In the genomic region with DNA sequence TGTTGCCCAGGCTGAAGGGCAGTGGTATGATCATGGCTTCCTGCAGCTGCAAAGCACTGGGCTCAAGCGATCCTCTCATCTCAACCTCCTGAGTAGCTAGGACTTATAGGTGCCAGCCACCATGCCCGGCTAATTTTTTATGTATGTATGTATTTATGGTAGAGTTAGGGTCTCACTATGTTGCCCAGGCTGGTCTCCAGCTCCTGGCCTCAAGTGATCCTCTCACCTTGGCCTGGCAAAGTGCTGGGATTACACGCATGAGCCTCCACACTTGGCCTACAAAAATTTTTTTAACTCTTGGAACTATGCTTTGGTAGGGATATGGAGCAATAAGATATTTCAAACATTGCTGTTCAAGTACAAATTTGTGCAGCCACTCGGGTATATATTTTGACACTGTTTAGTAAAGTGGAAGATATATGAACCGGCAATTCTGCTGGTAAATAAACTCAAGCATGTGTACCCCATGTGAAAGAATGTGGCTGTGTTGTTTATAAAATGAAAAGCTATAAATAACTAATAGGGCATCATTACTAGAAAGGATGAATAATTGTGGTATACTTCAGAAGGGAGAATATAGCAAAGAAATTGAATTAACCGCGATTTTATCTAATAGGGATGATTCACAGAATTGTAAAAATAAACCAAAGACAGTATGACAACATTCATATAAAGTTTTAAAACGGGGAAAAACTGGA, we compare ENCODE assay signal across 1 cellular context.
TF ChIP-seq lines count a peak whose summit lies in the region.

No MANE protein-coding gene starts in this region.

TF ChIP-seq in H1, 55 proteins besides CTCF, POLR2A, EP300 and RAD21:
- TF ChIP-seq GTF2F1 (IDR thresholded peaks at IDR 0.05; ENCODE audit: borderline replicate concordance, low read depth, low read length) (no peak), KDM5A (IDR thresholded peaks at IDR 0.05; ENCODE audit: low read length) (no peak), GABPA (IDR thresholded peaks at IDR 0.05; ENCODE audit: borderline replicate concordance, insufficient read depth, low read length) (no peak), EZH2 (IDR thresholded peaks at IDR 0.05; ENCODE audit: low read depth, low read length, severe bottlenecking) (no peak), YY1 (IDR thresholded peaks at IDR 0.05; ENCODE audit: low read depth, low read length) (no peak), RXRA (IDR thresholded peaks at IDR 0.05; ENCODE audit: insufficient read depth, low read depth, low read length) (no peak), CBX8 (IDR thresholded peaks at IDR 0.05; ENCODE audit: borderline replicate concordance, low read depth, low read length) (no peak), CHD2 (IDR thresholded peaks at IDR 0.05; ENCODE audit: low read length) (no peak), BACH1 (IDR thresholded peaks at IDR 0.05; ENCODE audit: low read length) (no peak), TBP (IDR thresholded peaks at IDR 0.05; ENCODE audit: low read depth, low read length) (no peak), MAFK (IDR thresholded peaks at IDR 0.05; ENCODE audit: low read depth, low read length) (no peak), CEBPB (IDR thresholded peaks at IDR 0.05; ENCODE audit: low read depth, low read length) (no peak), CTBP2 (IDR thresholded peaks at IDR 0.05; ENCODE audit: borderline replicate concordance, insufficient read depth, insufficient read length, low read length) (no peak), SP4 (IDR thresholded peaks at IDR 0.05; ENCODE audit: low read length) (no peak), CBX5 (IDR thresholded peaks at IDR 0.05; ENCODE audit: low read depth, low read length) (no peak)
- TF ChIP-seq, protein P1, sequence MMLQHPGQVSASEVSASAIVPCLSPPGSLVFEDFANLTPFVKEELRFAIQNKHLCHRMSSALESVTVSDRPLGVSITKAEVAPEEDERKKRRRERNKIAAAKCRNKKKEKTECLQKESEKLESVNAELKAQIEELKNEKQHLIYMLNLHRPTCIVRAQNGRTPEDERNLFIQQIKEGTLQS (IDR thresholded peaks at IDR 0.05; ENCODE audit: insufficient read depth, low read depth, low read length), result no peak
- TF ChIP-seq, protein P2, sequence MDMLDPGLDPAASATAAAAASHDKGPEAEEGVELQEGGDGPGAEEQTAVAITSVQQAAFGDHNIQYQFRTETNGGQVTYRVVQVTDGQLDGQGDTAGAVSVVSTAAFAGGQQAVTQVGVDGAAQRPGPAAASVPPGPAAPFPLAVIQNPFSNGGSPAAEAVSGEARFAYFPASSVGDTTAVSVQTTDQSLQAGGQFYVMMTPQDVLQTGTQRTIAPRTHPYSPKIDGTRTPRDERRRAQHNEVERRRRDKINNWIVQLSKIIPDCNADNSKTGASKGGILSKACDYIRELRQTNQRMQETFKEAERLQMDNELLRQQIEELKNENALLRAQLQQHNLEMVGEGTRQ (IDR thresholded peaks at IDR 0.05; ENCODE audit: low read length), result no peak
TF ChIP-seq in H1: peak in this region for 0.
